In the genomic region with DNA sequence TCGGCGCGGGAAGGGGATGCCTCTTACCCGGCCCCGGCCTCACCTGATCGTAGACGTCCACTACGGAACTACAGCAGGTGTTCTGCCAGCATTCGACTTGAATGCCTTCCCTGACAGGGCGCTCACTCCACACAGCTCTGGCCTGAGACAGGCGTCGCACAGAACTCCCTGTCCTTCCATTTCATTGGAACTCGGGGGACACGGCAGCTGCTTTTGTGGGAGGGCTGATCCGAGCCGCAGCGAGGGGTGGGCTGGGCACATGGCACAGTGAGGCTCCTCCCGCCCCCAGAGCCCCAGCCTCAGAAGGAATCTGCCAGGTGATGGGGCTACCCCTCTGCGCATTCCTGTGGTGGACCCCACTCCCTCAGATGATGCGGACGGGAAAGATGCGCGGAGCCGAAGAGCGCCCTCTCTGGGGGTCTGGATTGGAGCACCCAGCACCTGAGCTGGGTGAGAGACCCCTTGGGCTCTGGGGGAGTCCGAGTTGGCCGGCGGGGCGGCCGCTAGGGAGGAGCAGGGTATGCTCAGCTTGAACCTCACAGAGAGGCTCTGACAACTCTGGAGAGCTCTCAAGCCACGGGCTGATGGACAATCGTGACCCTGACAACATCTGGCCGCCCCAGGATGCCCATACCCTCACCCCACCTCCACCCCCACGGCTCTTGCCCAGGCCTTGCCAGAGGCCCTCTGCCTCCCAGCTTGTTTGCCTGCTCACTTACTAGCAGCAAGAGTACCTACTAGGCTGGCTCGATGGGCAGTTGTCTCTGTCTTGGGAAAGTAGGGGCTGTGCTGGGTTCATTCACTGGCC, we compare ENCODE assay signal across 10 cellular contexts. TPM values are rescaled to one million over a fixed set of nuclear protein-coding genes. Genes with fewer than 3 reads are reported as not detected.
DNase-seq lines count a peak whose midpoint lies in the region; TF ChIP-seq lines count a peak whose summit lies in the region.
"Had no signal": no experiment of that assay in that cellular context is flagged by ENCODE, and none has a peak within 500 bp of the region (broad histone marks: within the 10 kb centered on the region; RNA-seq: fewer than 3 reads in every experiment).

No MANE protein-coding gene starts in this region.

- no peak overlapping the region for H3K27ac ChIP-seq in stomach

- no peaks in the 10 kb centered on the region for H3K36me3 Mint-ChIP-seq in activated naive CD8-positive, alpha-beta T cell
- H3K36me3 Mint-ChIP-seq in immature natural killer cell = no peaks in the 10 kb centered on the region
- H3K36me3 Mint-ChIP-seq: activated naive CD4-positive, alpha-beta T cell treated with anti-CD3 and anti-CD28 coated beads, Interleukin-2, amount 50 U/mL, for 72 hours had no signal

- intact Hi-C loops in stomach (cut with DNase I; ENCODE audit: low total_unique reads) = no loop called here

- no peak overlapping the region for H3K27ac Mint-ChIP-seq in activated naive CD8-positive, alpha-beta T cell
- H3K27ac Mint-ChIP-seq in immature natural killer cell = peak overlapping the region; percentile 63 to 93 (median 87)
- H3K27ac Mint-ChIP-seq: activated naive CD4-positive, alpha-beta T cell treated with anti-CD3 and anti-CD28 coated beads, Interleukin-2, amount 50 U/mL, for 72 hours; stimulated activated naive CD8-positive, alpha-beta T cell treated with anti-CD3 and anti-CD28 coated beads, Interleukin-15, amount 100 ng/mL, for 72 hours had no signal

- WGBS in stomach, 5 donors = 25 to 49% (median 28%) methylated on average over 22 to 35 of the region's 35 CpGs

- no peaks in the 10 kb centered on the region for H3K9me3 Mint-ChIP-seq in activated naive CD8-positive, alpha-beta T cell (ENCODE audit: low read depth)
- H3K9me3 Mint-ChIP-seq in immature natural killer cell = no peaks in the 10 kb centered on the region
- H3K9me3 Mint-ChIP-seq: activated naive CD4-positive, alpha-beta T cell treated with anti-CD3 and anti-CD28 coated beads, Interleukin-2, amount 50 U/mL, for 72 hours; stimulated activated naive CD8-positive, alpha-beta T cell treated with anti-CD3 and anti-CD28 coated beads, Interleukin-15, amount 100 ng/mL, for 72 hours had no signal

- peaks cover 54% of the 10 kb centered on the region for H3K27me3 ChIP-seq in NT2/D1 (ENCODE audit: insufficient read depth, insufficient read length)
- H3K27me3 ChIP-seq in stomach = peaks cover 15 to 62% (median 46%) of the 10 kb centered on the region in 3 donors

- DNase-seq in NT2/D1 (ENCODE audit: low read depth, low spot score) (no peak), immature natural killer cell (no peak), stomach (no peak), NOMO-1 treated with DMSO at 0.1 percent for 48 hours (lab: John Stamatoyannopoulos, UW; ENCODE audit: unreplicated experiment) (no peak), NCI-H1417 (lab: John Stamatoyannopoulos, UW) (no peak), SKM-1 (lab: John Stamatoyannopoulos, UW; ENCODE audit: unreplicated experiment) (no peak)

- H3K4me1 Mint-ChIP-seq in activated naive CD8-positive, alpha-beta T cell (ENCODE audit: low read depth) = peaks cover 41% of the 10 kb centered on the region
- H3K4me1 Mint-ChIP-seq in immature natural killer cell = peaks cover 63 to 65% of the 10 kb centered on the region in 2 donors

- H3K4me3 ChIP-seq in NT2/D1 (ENCODE audit: insufficient read length, low read depth) (peak overlapping the region; percentile 49), stomach (peak overlapping the region; percentile 40 to 65 (median 52))

- H3K4me1 ChIP-seq in NT2/D1 (ENCODE audit: insufficient read depth, insufficient read length) (peaks cover 13% of the 10 kb centered on the region), stomach (peaks cover 10 to 26% (median 19%) of the 10 kb centered on the region in 4 donors)

- H3K36me3 ChIP-seq in NT2/D1 (ENCODE audit: insufficient read depth, insufficient read length, low read length) (no peaks in the 10 kb centered on the region), stomach (no peaks in the 10 kb centered on the region)

- no peak for TF ChIP-seq POLR2A in stomach (IDR thresholded peaks at IDR 0.05)

- H3K4me3 Mint-ChIP-seq in activated naive CD8-positive, alpha-beta T cell = peak overlapping the region; percentile 60
- H3K4me3 Mint-ChIP-seq in immature natural killer cell = peak overlapping the region; percentile 69 to 82 (median 78)

- no peaks in the 10 kb centered on the region for H3K9me3 ChIP-seq in NT2/D1 (ENCODE audit: insufficient read depth, low read length)
- H3K9me3 ChIP-seq in stomach = no peaks in the 10 kb centered on the region

- H3K27me3 Mint-ChIP-seq in activated naive CD8-positive, alpha-beta T cell = peaks cover 2% of the 10 kb centered on the region
- peaks cover 6 to 12% (median 7%) of the 10 kb centered on the region in 3 donors for H3K27me3 Mint-ChIP-seq in immature natural killer cell (ENCODE audit: low read depth in 3 of 3)

- no peak for TF ChIP-seq EP300 in stomach (IDR thresholded peaks at IDR 0.05)

- TF ChIP-seq CTCF in stomach (IDR thresholded peaks at IDR 0.05) = no peak

- H3K9ac ChIP-seq in NT2/D1 (ENCODE audit: insufficient read length, low read depth) = peak overlapping the region; percentile 61

RNA-seq across cellular contexts. Expression of a gene that starts 36.6 kb away (rescaled TPM):
- polyA plus RNA-seq in immature natural killer cell (10 to 100 TPM in 1 of 3 donors, 1 to 10 TPM in 2; 4.4 to 11.6 (median 5.6) TPM), stomach (under 1 TPM; 0.46 to 0.70 (median 0.68) TPM)
- 1 to 10 TPM in 1 of 5 donors, under 1 TPM in 2, not detected in 2; 0.55 to 2.9 (median 0.87) TPM for total RNA-seq in stomach
- total RNA-seq: H4 had no signal
